8 cellular contexts compared by ENCODE assay signal in genomic region chr15:69451951-69452701, GRCh38. TPM values are rescaled to one million over a fixed set of nuclear protein-coding genes. Genes with fewer than 3 reads are reported as not detected.
DNase-seq lines count a peak whose midpoint lies in the region; ATAC-seq and TF ChIP-seq lines count a peak whose summit lies in the region.

No MANE protein-coding gene starts in this region.

- H3K27ac ChIP-seq in AG04450 (ENCODE audit: low read depth, low read length) = peak overlapping the region; percentile 66
- H3K27ac ChIP-seq in RWPE2 (ENCODE audit: poor library complexity, severe bottlenecking) = peak overlapping the region; percentile 85
- peak overlapping the region; percentile 75 to 90 (median 89) for H3K27ac ChIP-seq in right lobe of liver
- H3K27ac ChIP-seq in thymus (ENCODE audit: low read depth) = peak overlapping the region; percentile 98

- 21% methylated on average over 25 of the region's 32 CpGs for WGBS in right lobe of liver (ENCODE audit: insufficient coverage, low coverage, low lambda C conversion rate, missing lambda C conversion rate)
- WGBS in thymus = 9% methylated on average over 32 of the region's 32 CpGs

- H3K9me3 ChIP-seq in AG04450 (ENCODE audit: control insufficient read depth, insufficient read depth, low read length) = no peaks in the 10 kb centered on the region; the same call in 1 of the 2 replicates
- H3K9me3 ChIP-seq in RWPE2 (ENCODE audit: severe bottlenecking) = no peaks in the 10 kb centered on the region
- no peaks in the 10 kb centered on the region for H3K9me3 ChIP-seq in right lobe of liver
- H3K9me3 ChIP-seq in thymus (ENCODE audit: control insufficient read depth) = no peaks in the 10 kb centered on the region

- TF ChIP-seq CTCF in AG04450 (IDR thresholded peaks at IDR 0.05; ENCODE audit: low read depth, low read length) (no peak), RWPE2 (IDR thresholded peaks at IDR 0.05; ENCODE audit: poor library complexity, severe bottlenecking) (no peak), choroid plexus epithelial cell (conservative IDR thresholded peaks at IDR 0.05; ENCODE audit: low read depth, low read length) (no peak), right lobe of liver (IDR thresholded peaks at IDR 0.05) (no peak)

- intact Hi-C loops in right lobe of liver (cut with DNase I) = no loop called here

- H3K36me3 ChIP-seq in RWPE2 (ENCODE audit: low read depth) (peaks cover 62% of the 10 kb centered on the region), right lobe of liver (peaks cover 6 to 30% (median 14%) of the 10 kb centered on the region in 4 donors), thymus (ENCODE audit: control insufficient read depth, insufficient read depth) (peaks cover 15% of the 10 kb centered on the region)

- no peaks in the 10 kb centered on the region for H3K27me3 ChIP-seq in AG04450 (ENCODE audit: control insufficient read depth, insufficient read depth, low read length)
- no peaks in the 10 kb centered on the region for H3K27me3 ChIP-seq in RWPE2 (ENCODE audit: insufficient read depth, poor library complexity, severe bottlenecking)
- H3K27me3 ChIP-seq in right lobe of liver = no peaks in the 10 kb centered on the region
- H3K27me3 ChIP-seq in thymus (ENCODE audit: control insufficient read depth, insufficient read depth) = no peaks in the 10 kb centered on the region

- CTCF ChIA-PET in AG04450 (lab: Charles Lee) = interaction anchor here (4.7 kb wide), 1 partner anchor 11 kb away, joined by 50 read pairs; no protein-coding TSS in a partner anchor

- ATAC-seq in GM18861 (IDR thresholded peaks at IDR 0.05; ENCODE audit: unreplicated experiment) = peak; percentile 30
- ATAC-seq in HG03064 (IDR thresholded peaks at IDR 0.05; ENCODE audit: low read depth, unreplicated experiment) = peak; percentile 5
- ATAC-seq in RWPE2 (ENCODE audit: low read depth) = peak; percentile 43
- ATAC-seq in right lobe of liver = peak; percentile 47 to 67 (median 66)
- no peak for ATAC-seq in GM18873 (IDR thresholded peaks at IDR 0.05; ENCODE audit: low FRiP score, unreplicated experiment)

- H3K4me3 ChIP-seq in AG04450 (ENCODE audit: low read depth, low read length) (peak overlapping the region; percentile 85), RWPE2 (ENCODE audit: severe bottlenecking) (peak overlapping the region; percentile 92), choroid plexus epithelial cell (ENCODE audit: low read depth, low read length) (peak overlapping the region; percentile 75), right lobe of liver (peak overlapping the region; percentile 73 to 96 (median 90)), thymus (ENCODE audit: low read length) (peak overlapping the region; percentile 91)

- DNase-seq in AG04450 (ENCODE audit: low read depth, low spot score) = no peak
- DNase-seq in RWPE2 (ENCODE audit: low spot score) = no peak
- DNase-seq in choroid plexus epithelial cell (ENCODE audit: low read depth) = peak; percentile 72
- no peak for DNase-seq in right lobe of liver

- POLR2A ChIA-PET in AG04450 (lab: Yijun Ruan, JAX) = interaction anchor here (0.6 to 3.7 kb wide), 17 partner anchors 11 to 1662 kb away, joined by 3 to 63 read pairs (median 4); partner anchors contain the start of gene KIF23

- TF ChIP-seq POLR2A in right lobe of liver (IDR thresholded peaks at IDR 0.05) = no peak

- H3K4me1 ChIP-seq in RWPE2 (ENCODE audit: insufficient read depth, poor library complexity, severe bottlenecking) (peaks cover 17% of the 10 kb centered on the region), right lobe of liver (peaks cover 0 to 17% (median 7%) of the 10 kb centered on the region in 4 donors), thymus (ENCODE audit: control insufficient read depth, insufficient read depth, low read length) (peaks cover 2% of the 10 kb centered on the region)

RNA-seq across cellular contexts. Expression of gene RPLP1, which starts 0.5 kb away (rescaled TPM):
- polyA plus RNA-seq in AG04450 (2011; rRNA removed) (722 and 1,256 TPM in 2 replicates), thymus (2,341 TPM)
- polyA minus RNA-seq in AG04450 (2011; rRNA and poly(A)+ RNA removed) = 229 and 299 TPM in 2 replicates
- 100 to 1,000 TPM; 164 to 536 (median 471) TPM for total RNA-seq in right lobe of liver

RNA-seq across cellular contexts. Expression of gene KIF23, which starts 38.0 kb away (rescaled TPM):
- polyA plus RNA-seq in AG04450 (2011; rRNA removed) (14.6 and 20.0 TPM in 2 replicates), thymus (2.9 TPM)
- polyA minus RNA-seq in AG04450 (2011; rRNA and poly(A)+ RNA removed) = 17.5 and 18.2 TPM in 2 replicates
- total RNA-seq in right lobe of liver = 1 to 10 TPM in 4 of 6 experiments, under 1 TPM in 2; 0.09 to 2.2 (median 1.2) TPM
